ENCODE assay signal across 8 cellular contexts in genomic region chr11:11620251-11620965, GRCh38. TPM values are rescaled to one million over a fixed set of nuclear protein-coding genes. Genes with fewer than 3 reads are reported as not detected.
A peak's percentile ranks its signal among the peaks of the same experiment; 100 is the strongest.
DNase-seq lines count a peak whose midpoint lies in the region; ATAC-seq and TF ChIP-seq lines count a peak whose summit lies in the region.

No MANE protein-coding gene starts in this region.

- no TSS peak for BruUV-seq in PC-9 (replicated peaks; lab: Mats Ljungman, UMichigan)

- no peaks in the 10 kb centered on the region for H3K36me3 Mint-ChIP-seq in activated naive CD8-positive, alpha-beta T cell treated with anti-CD3 and anti-CD28 coated beads, Interleukin-2, amount 50 U/mL, for 24 hours (ENCODE audit: low read depth)

- peak; percentile 24 for DNase-seq in GM03348 (ENCODE audit: low spot score)
- DNase-seq in NAMALWA (ENCODE audit: low spot score) = peak; percentile 28
- DNase-seq in activated naive CD8-positive, alpha-beta T cell treated with anti-CD3 and anti-CD28 coated beads, Interleukin-2, amount 50 U/mL, for 24 hours = peak; percentile 11
- DNase-seq in activated CD4-positive, CD25-positive, alpha-beta regulatory T cell treated with anti-CD3 and anti-CD28 coated beads, Interleukin-2, amount 50 U/mL, for 72 hours = no peak
- DNase-seq in PC-9 = no peak

- no peak overlapping the region for H3K4me2 ChIP-seq in PC-9

- no peaks in the 10 kb centered on the region for H3K9me2 ChIP-seq in PC-9 (ENCODE audit: insufficient read depth)

- no peaks in the 10 kb centered on the region for H3K79me2 ChIP-seq in PC-9 (ENCODE audit: low read depth)

- POLR2A ChIA-PET in PC-9 (lab: Charles Lee; ENCODE audit: unreplicated experiment) = no interaction called here

- peaks cover 5% of the 10 kb centered on the region for H3K4me1 ChIP-seq in iPS-18a (ENCODE audit: control insufficient read depth, low read depth, low read length)
- peaks cover 18 to 24% (median 23%) of the 10 kb centered on the region in 3 donors for H3K4me1 ChIP-seq in skeletal muscle tissue (ENCODE audit: control insufficient read depth in 3 of 3, insufficient read depth in 3 of 3, low read length in 3 of 3)
- H3K4me1 ChIP-seq in PC-9 (replicated peaks; ENCODE audit: insufficient read depth) = no peaks in the 10 kb centered on the region

- H4K20me1 ChIP-seq in PC-9 (ENCODE audit: insufficient read depth) = no peaks in the 10 kb centered on the region

- H3K9me3 ChIP-seq in iPS-18a (ENCODE audit: control insufficient read depth, low read depth, low read length) (no peaks in the 10 kb centered on the region), skeletal muscle tissue (ENCODE audit: control insufficient read depth in 3 of 3, low read length in 3 of 3) (no peaks in the 10 kb centered on the region), PC-9 (ENCODE audit: insufficient read depth, low read depth) (no peaks in the 10 kb centered on the region)

- H3K27me3 ChIP-seq in iPS-18a (ENCODE audit: control insufficient read depth, insufficient read depth, low read length) = peaks cover 45% of the 10 kb centered on the region
- no peaks in the 10 kb centered on the region for H3K27me3 ChIP-seq in skeletal muscle tissue (ENCODE audit: control insufficient read depth in 3 of 3, insufficient read depth in 3 of 3, low read length in 3 of 3)
- H3K27me3 ChIP-seq in PC-9 (ENCODE audit: insufficient read depth, low read depth) = peaks cover 18% of the 10 kb centered on the region; the same call in 1 of the 2 replicates

- peak overlapping the region; percentile 80 for H3K4me3 Mint-ChIP-seq in activated naive CD8-positive, alpha-beta T cell treated with anti-CD3 and anti-CD28 coated beads, Interleukin-2, amount 50 U/mL, for 24 hours

- H3K36me3 ChIP-seq in iPS-18a (ENCODE audit: control insufficient read depth, low read depth, low read length) (no peaks in the 10 kb centered on the region), skeletal muscle tissue (ENCODE audit: control insufficient read depth in 3 of 3, insufficient read depth in 3 of 3, low read length in 3 of 3) (no peaks in the 10 kb centered on the region), PC-9 (ENCODE audit: low read depth) (no peaks in the 10 kb centered on the region)

- no peak overlapping the region for H3K27ac Mint-ChIP-seq in activated naive CD8-positive, alpha-beta T cell treated with anti-CD3 and anti-CD28 coated beads, Interleukin-2, amount 50 U/mL, for 24 hours

- peaks cover 47% of the 10 kb centered on the region for H3K27me3 Mint-ChIP-seq in activated naive CD8-positive, alpha-beta T cell treated with anti-CD3 and anti-CD28 coated beads, Interleukin-2, amount 50 U/mL, for 24 hours

- CTCF ChIA-PET in PC-9 (lab: Charles Lee) = no interaction called here

- H3K27ac ChIP-seq in iPS-18a (ENCODE audit: low read length) (no peak overlapping the region), skeletal muscle tissue (ENCODE audit: low read depth, low read length) (no peak overlapping the region), PC-9 (no peak overlapping the region)

- H3K4me1 Mint-ChIP-seq in activated naive CD8-positive, alpha-beta T cell treated with anti-CD3 and anti-CD28 coated beads, Interleukin-2, amount 50 U/mL, for 24 hours = peaks cover 9% of the 10 kb centered on the region

- H3K9ac ChIP-seq in iPS-18a (ENCODE audit: low read length) (peak overlapping the region; percentile 41), skeletal muscle tissue (ENCODE audit: low read depth in 1 of 3, low read length in 3 of 3) (peak overlapping the region; percentile 76 to 85 (median 76))

- no peak for ATAC-seq in activated naive CD8-positive, alpha-beta T cell treated with anti-CD3 and anti-CD28 coated beads, Interleukin-2, amount 50 U/mL, for 24 hours
- no peak for ATAC-seq in GM21381 (IDR thresholded peaks at IDR 0.05; ENCODE audit: unreplicated experiment)

- intact Hi-C loops in PC-9 (cut with micrococcal nuclease; ENCODE audit: unreplicated experiment) = no loop called here

- H2AFZ ChIP-seq in PC-9 = no peak overlapping the region

- H3K4me3 ChIP-seq in iPS-18a (ENCODE audit: low read length) (peak overlapping the region; percentile 81), skeletal muscle tissue (ENCODE audit: low read length in 3 of 3) (peak overlapping the region; percentile 82 to 91 (median 89)), PC-9 (no peak overlapping the region)

- TF ChIP-seq CTCF in PC-9 (conservative IDR thresholded peaks at IDR 0.05) = no peak

- no peaks in the 10 kb centered on the region for H3F3A ChIP-seq in PC-9 (ENCODE audit: insufficient read depth, low read depth)

- H3K9me3 Mint-ChIP-seq in activated naive CD8-positive, alpha-beta T cell treated with anti-CD3 and anti-CD28 coated beads, Interleukin-2, amount 50 U/mL, for 24 hours = no peaks in the 10 kb centered on the region

RNA-seq across cellular contexts. Expression of gene GALNT18, which starts 1.4 kb away (rescaled TPM):
- 9.4 TPM for total RNA-seq in skeletal muscle tissue
- not detected in 2 replicates for total RNA-seq in PC-9 (2021)

Comparison
In these comparisons a context has a peak if more than half of its experiments do, and no peak if none do; other contexts are left out.
1. DNase-seq: peak in GM03348 (single experiment), NAMALWA (single experiment) and activated naive CD8-positive, alpha-beta T cell treated with anti-CD3 and anti-CD28 coated beads, Interleukin-2, amount 50 U/mL, for 24 hours (single experiment); none in activated CD4-positive, CD25-positive, alpha-beta regulatory T cell treated with anti-CD3 and anti-CD28 coated beads, Interleukin-2, amount 50 U/mL, for 72 hours (single experiment) and PC-9 (0 of 2).